In the genomic region with DNA sequence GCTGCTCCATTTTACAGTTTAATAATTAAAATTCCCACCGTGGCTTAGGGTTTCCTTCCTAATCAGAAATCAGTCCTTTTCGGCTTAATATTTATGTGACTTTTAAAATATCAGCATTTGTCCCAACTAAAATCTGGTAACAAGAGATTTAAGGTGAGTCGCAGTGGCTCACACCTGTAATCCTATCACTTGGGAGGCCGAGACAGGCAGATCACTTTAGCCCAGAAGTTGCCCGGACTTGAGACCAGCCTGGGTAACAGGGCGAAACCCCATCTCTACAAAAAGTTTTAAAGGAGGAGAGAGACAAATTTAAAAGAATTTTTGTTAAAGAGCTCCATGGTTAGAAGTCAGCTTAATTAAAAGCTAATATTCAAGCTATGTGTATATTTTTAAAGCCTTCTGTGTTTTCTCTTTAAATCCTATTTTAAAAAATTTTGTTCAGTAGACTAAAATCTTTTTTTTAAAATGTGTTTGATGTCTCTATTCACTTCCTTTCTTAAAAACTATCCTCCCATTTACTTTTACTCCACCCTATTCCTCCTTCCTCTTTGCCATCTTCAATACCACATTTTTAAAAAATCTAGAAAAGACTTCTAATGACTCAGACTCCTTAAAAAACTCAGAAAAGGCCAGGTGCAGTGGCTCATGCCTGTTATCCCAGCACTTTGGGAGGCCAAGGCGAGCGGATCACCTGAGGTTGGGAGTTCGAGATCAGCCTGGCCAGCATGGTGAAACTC, we compare ENCODE assay signal across 1 cellular context.
TF ChIP-seq lines count a peak whose summit lies in the region.

No MANE protein-coding gene starts in this region.

TF ChIP-seq in GM23338, 12 proteins besides CTCF, POLR2A, EP300 and RAD21 (continued from another document):
- TF ChIP-seq, protein P1, sequence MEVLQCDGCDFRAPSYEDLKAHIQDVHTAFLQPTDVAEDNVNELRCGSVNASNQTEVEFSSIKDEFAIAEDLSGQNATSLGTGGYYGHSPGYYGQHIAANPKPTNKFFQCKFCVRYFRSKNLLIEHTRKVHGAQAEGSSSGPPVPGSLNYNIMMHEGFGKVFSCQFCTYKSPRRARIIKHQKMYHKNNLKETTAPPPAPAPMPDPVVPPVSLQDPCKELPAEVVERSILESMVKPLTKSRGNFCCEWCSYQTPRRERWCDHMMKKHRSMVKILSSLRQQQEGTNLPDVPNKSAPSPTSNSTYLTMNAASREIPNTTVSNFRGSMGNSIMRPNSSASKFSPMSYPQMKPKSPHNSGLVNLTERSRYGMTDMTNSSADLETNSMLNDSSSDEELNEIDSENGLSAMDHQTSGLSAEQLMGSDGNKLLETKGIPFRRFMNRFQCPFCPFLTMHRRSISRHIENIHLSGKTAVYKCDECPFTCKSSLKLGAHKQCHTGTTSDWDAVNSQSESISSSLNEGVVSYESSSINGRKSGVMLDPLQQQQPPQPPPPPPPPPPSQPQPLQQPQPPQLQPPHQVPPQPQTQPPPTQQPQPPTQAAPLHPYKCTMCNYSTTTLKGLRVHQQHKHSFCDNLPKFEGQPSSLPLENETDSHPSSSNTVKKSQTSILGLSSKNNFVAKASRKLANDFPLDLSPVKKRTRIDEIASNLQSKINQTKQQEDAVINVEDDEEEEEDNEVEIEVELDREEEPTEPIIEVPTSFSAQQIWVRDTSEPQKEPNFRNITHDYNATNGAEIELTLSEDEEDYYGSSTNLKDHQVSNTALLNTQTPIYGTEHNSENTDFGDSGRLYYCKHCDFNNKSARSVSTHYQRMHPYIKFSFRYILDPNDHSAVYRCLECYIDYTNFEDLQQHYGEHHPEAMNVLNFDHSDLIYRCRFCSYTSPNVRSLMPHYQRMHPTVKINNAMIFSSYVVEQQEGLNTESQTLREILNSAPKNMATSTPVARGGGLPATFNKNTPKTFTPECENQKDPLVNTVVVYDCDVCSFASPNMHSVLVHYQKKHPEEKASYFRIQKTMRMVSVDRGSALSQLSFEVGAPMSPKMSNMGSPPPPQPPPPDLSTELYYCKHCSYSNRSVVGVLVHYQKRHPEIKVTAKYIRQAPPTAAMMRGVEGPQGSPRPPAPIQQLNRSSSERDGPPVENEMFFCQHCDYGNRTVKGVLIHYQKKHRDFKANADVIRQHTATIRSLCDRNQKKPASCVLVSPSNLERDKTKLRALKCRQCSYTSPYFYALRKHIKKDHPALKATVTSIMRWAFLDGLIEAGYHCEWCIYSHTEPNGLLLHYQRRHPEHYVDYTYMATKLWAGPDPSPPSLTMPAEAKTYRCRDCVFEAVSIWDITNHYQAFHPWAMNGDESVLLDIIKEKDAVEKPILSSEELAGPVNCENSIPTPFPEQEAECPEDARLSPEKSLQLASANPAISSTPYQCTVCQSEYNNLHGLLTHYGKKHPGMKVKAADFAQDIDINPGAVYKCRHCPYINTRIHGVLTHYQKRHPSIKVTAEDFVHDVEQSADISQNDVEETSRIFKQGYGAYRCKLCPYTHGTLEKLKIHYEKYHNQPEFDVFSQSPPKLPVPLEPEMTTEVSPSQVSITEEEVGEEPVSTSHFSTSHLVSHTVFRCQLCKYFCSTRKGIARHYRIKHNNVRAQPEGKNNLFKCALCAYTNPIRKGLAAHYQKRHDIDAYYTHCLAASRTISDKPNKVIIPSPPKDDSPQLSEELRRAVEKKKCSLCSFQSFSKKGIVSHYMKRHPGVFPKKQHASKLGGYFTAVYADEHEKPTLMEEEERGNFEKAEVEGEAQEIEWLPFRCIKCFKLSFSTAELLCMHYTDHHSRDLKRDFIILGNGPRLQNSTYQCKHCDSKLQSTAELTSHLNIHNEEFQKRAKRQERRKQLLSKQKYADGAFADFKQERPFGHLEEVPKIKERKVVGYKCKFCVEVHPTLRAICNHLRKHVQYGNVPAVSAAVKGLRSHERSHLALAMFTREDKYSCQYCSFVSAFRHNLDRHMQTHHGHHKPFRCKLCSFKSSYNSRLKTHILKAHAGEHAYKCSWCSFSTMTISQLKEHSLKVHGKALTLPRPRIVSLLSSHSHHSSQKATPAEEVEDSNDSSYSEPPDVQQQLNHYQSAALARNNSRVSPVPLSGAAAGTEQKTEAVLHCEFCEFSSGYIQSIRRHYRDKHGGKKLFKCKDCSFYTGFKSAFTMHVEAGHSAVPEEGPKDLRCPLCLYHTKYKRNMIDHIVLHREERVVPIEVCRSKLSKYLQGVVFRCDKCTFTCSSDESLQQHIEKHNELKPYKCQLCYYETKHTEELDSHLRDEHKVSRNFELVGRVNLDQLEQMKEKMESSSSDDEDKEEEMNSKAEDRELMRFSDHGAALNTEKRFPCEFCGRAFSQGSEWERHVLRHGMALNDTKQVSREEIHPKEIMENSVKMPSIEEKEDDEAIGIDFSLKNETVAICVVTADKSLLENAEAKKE (CRISPR knock-in tag; IDR thresholded peaks at IDR 0.05): no peak
- TF ChIP-seq STAT1 (IDR thresholded peaks at IDR 0.05; ENCODE audit: unreplicated experiment) (no peak), JUNB (IDR thresholded peaks at IDR 0.05; ENCODE audit: unreplicated experiment) (no peak), NANOG (IDR thresholded peaks at IDR 0.05; ENCODE audit: borderline replicate concordance) (no peak), CREB1 (CRISPR knock-in tag; IDR thresholded peaks at IDR 0.05; ENCODE audit: low read depth) (no peak), EZH2phosphoT487 (IDR thresholded peaks at IDR 0.05; ENCODE audit: unreplicated experiment) (no peak), ZNF331 (CRISPR knock-in tag; IDR thresholded peaks at IDR 0.05; ENCODE audit: low read depth) (no peak), ZNF114 (CRISPR knock-in tag; IDR thresholded peaks at IDR 0.05) (no peak), POLR2AphosphoS5 (IDR thresholded peaks at IDR 0.05; ENCODE audit: low read depth) (no peak)
- TF ChIP-seq, protein P2, sequence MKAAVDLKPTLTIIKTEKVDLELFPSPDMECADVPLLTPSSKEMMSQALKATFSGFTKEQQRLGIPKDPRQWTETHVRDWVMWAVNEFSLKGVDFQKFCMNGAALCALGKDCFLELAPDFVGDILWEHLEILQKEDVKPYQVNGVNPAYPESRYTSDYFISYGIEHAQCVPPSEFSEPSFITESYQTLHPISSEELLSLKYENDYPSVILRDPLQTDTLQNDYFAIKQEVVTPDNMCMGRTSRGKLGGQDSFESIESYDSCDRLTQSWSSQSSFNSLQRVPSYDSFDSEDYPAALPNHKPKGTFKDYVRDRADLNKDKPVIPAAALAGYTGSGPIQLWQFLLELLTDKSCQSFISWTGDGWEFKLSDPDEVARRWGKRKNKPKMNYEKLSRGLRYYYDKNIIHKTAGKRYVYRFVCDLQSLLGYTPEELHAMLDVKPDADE (IDR thresholded peaks at IDR 0.05): no peak
- TF ChIP-seq, protein P3, sequence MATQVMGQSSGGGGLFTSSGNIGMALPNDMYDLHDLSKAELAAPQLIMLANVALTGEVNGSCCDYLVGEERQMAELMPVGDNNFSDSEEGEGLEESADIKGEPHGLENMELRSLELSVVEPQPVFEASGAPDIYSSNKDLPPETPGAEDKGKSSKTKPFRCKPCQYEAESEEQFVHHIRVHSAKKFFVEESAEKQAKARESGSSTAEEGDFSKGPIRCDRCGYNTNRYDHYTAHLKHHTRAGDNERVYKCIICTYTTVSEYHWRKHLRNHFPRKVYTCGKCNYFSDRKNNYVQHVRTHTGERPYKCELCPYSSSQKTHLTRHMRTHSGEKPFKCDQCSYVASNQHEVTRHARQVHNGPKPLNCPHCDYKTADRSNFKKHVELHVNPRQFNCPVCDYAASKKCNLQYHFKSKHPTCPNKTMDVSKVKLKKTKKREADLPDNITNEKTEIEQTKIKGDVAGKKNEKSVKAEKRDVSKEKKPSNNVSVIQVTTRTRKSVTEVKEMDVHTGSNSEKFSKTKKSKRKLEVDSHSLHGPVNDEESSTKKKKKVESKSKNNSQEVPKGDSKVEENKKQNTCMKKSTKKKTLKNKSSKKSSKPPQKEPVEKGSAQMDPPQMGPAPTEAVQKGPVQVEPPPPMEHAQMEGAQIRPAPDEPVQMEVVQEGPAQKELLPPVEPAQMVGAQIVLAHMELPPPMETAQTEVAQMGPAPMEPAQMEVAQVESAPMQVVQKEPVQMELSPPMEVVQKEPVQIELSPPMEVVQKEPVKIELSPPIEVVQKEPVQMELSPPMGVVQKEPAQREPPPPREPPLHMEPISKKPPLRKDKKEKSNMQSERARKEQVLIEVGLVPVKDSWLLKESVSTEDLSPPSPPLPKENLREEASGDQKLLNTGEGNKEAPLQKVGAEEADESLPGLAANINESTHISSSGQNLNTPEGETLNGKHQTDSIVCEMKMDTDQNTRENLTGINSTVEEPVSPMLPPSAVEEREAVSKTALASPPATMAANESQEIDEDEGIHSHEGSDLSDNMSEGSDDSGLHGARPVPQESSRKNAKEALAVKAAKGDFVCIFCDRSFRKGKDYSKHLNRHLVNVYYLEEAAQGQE (IDR thresholded peaks at IDR 0.05; ENCODE audit: unreplicated experiment): no peak
